23 cellular contexts compared by ENCODE assay signal in the genomic region with DNA sequence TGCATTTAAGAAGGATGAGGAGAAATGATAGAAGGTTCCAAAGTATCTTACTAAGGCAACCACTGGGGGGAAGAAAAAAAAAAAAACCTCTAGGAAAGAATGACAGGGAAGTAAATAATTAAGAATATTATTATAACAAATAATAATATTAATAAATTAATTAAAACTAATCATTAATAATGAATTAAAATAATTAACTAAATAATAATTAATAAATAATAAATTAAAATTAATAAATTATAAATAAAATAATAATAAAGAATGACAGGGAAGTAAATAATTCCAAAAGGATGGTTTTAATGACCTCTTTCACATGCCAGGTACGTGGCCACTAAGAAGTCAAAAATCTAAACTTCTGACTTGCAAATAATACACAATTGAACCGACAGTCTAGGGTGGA. TPM values are rescaled to one million over a fixed set of nuclear protein-coding genes. Genes with fewer than 3 reads are reported as not detected.
"Had no signal": no experiment of that assay in that cellular context is flagged by ENCODE, and none has a peak within 500 bp of the region (broad histone marks: within the 10 kb centered on the region; RNA-seq: fewer than 3 reads in every experiment).

No MANE protein-coding gene starts in this region.

- H3K9me3 ChIP-seq: SK-N-SH had no signal

- H3K9ac ChIP-seq: SK-N-SH had no signal

- DNase-seq: KBM-7, MV-4-11, NCI-H1048, NCI-H1105, NCI-H1417, NCI-H1436 treated with DMSO at 0.1 percent for 48 hours, NCI-H1694, NCI-H187 treated with DMSO at 0.1 percent for 48 hours, NCI-H2081, NCI-H2107, NCI-H2227 treated with DMSO at 0.1 percent for 48 hours, NCI-H524, NCI-H526 treated with DMSO at 0.1 percent for 48 hours, NCI-H748 treated with DMSO at 0.1 percent for 48 hours, SHP77, SK-N-SH, SW 1271 had no signal

- H3K27ac ChIP-seq: RWPE1 had no signal

RNA-seq across cellular contexts. Expression of a gene that starts 9.9 kb away (rescaled TPM):
- total RNA-seq: HT-29, LHCN-M2, MCF 10A, NCI-H460, SK-MEL-5 had no signal
- polyA plus RNA-seq: SK-N-SH had no signal
